ENCODE assay signal across 8 cellular contexts in the genomic region with DNA sequence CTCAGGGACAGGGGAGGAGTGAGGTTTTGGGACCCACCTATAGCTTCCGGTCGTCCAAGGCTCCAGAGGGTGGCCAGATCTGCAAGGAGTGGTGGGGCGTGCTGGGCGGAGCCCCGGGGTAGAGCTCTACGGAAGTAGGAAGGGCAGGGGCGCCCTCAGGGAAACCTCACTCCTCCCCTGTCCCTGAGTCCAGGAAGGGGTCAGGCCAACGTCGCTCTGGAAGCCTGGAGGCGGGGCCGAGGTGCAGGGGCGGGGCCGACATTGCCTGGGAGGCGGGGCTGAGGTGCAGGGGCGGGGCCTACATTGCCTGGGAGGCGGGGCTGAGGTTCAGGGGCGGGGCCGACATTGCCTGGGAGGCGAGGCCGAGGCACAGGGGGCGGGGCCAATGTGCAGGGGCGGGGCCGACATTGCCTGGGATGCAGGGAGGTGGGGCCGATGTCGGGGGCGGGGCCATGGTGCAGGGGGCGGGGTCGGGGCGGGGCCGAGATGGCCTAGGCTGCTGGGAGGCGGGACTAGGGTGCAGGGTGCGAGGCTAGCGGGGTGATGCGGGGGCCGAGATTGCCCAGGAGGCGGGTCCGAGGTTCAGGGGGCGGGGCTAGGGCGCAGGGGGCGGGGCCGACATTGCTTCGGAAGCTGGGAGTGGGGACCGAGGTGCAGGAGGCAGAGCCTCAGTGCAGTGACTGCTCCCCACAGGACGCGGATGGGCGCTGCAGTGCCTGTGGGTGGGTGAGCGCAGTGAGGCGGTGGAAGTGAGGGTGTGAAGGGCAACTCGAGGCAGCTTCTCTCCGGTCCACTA.
DNase-seq lines count a peak whose midpoint lies in the region; ATAC-seq lines count a peak whose summit lies in the region.

No MANE protein-coding gene starts in this region.

- H3K4me1 ChIP-seq in adipocyte (ENCODE audit: control insufficient read depth, insufficient read depth, low read length) = peaks cover 11% of the 10 kb centered on the region

- H3K4me3 ChIP-seq in adipocyte (ENCODE audit: low read length) (peak overlapping the region; percentile 52), iPS-11a (ENCODE audit: low read depth, low read length) (peak overlapping the region; percentile 25)

- H3K27me3 ChIP-seq in adipocyte (replicated peaks; ENCODE audit: control insufficient read depth, insufficient read depth, low read length) = peaks cover 5% of the 10 kb centered on the region

- H3K9me3 ChIP-seq in adipocyte (ENCODE audit: control insufficient read depth, low read length) = no peaks in the 10 kb centered on the region

- H3K9ac ChIP-seq in adipocyte (ENCODE audit: low read length) = no peak overlapping the region

- no peaks in the 10 kb centered on the region for H3K36me3 ChIP-seq in adipocyte (ENCODE audit: control insufficient read depth, insufficient read depth, low read length, severe bottlenecking)

- ATAC-seq in HG02798 (IDR thresholded peaks at IDR 0.05; ENCODE audit: poor library complexity, unreplicated experiment) = no peak

- DNase-seq in NK-92 treated with Interleukin-12 subunit alpha and Interleukin-12 subunit beta, amount 100 ng/mL, for 24 hours (lab: John Stamatoyannopoulos, UW) = peak; percentile 36
- no peak for DNase-seq in NK-92 (lab: John Stamatoyannopoulos, UW; ENCODE audit: unreplicated experiment)
- DNase-seq in T-helper 1 cell = peak; percentile 40 to 70 (median 62)
- DNase-seq in adipocyte (ENCODE audit: low read depth) = peak; percentile 76
- DNase-seq in stimulated activated CD4-positive, alpha-beta T cell treated with anti-CD3 and anti-CD28 coated beads, Interleukin-2, amount 100 ng/mL, for 24 hours = peak; percentile 61 to 76
- DNase-seq in NCI-H2107 treated with DMSO at 0.1 percent for 48 hours (lab: John Stamatoyannopoulos, UW; ENCODE audit: unreplicated experiment) = no peak

Comparison
In these comparisons a context has a peak if more than half of its experiments do, and no peak if none do; other contexts are left out.
1. DNase-seq: peak in NK-92 treated with Interleukin-12 subunit alpha and Interleukin-12 subunit beta, amount 100 ng/mL, for 24 hours (single experiment), T-helper 1 cell (5 of 5), adipocyte (single experiment) and stimulated activated CD4-positive, alpha-beta T cell treated with anti-CD3 and anti-CD28 coated beads, Interleukin-2, amount 100 ng/mL, for 24 hours (2 of 2); none in NK-92 (single experiment) and NCI-H2107 treated with DMSO at 0.1 percent for 48 hours (single experiment).